6 cellular contexts compared by ENCODE assay signal in genomic region chr6:2055143-2055542, GRCh38.
"Had no signal": no experiment of that assay in that cellular context is flagged by ENCODE, and none has a peak within 500 bp of the region (broad histone marks: within the 10 kb centered on the region; RNA-seq: fewer than 3 reads in every experiment).

No MANE protein-coding gene starts in this region.

- H3K9me3 Mint-ChIP-seq: GM23338, H9, IgD-negative memory B cell had no signal

- ATAC-seq: GM23338, HepG2 had no signal

- H3K4me1 Mint-ChIP-seq: GM23338, H9 had no signal

- H3K27me3 Mint-ChIP-seq: IgD-negative memory B cell had no signal

- H3K27ac Mint-ChIP-seq: GM23338, H9, IgD-negative memory B cell had no signal

- FAIRE-seq: HepG2 had no signal

- DNase-seq: H9, HCEC 1CT, KBM-7 had no signal

- H3K4me3 Mint-ChIP-seq: GM23338, H9, IgD-negative memory B cell had no signal
